32 cellular contexts compared by ENCODE assay signal in genomic region chr7:157759246-157759805, GRCh38.
"Had no signal": no experiment of that assay in that cellular context is flagged by ENCODE, and none has a peak within 500 bp of the region (broad histone marks: within the 10 kb centered on the region; RNA-seq: fewer than 3 reads in every experiment).

No MANE protein-coding gene starts in this region.

- H3K9me3 ChIP-seq: adrenal gland, Peyer's patch had no signal

- H3K36me3 Mint-ChIP-seq: activated CD4-positive, alpha-beta memory T cell treated with anti-CD3 and anti-CD28 coated beads for 36 hours had no signal

- H3K4me3 Mint-ChIP-seq: activated B cell treated with CpG ODN at 0.5 μM for 24 hours; activated CD4-positive, alpha-beta memory T cell treated with anti-CD3 and anti-CD28 coated beads for 36 hours; activated naive CD4-positive, alpha-beta T cell treated with anti-CD3 and anti-CD28 coated beads for 36 hours; activated T-cell treated with anti-CD3 and anti-CD28 coated beads, Interleukin-2, amount 50 U/mL, for 4 hours; activated T-helper 1 cell treated with anti-CD3 and anti-CD28 coated beads, Interleukin-12 subunit alpha, Interleukin-12 subunit beta, Interleukin-2, Interleukin-4 antibody, amounts not matched to agents 30 ng/mL and 10 ng/mL and 1 ng/mL, durations not matched to agents 14 hours and 24 hours and 36 hours; brain; central memory CD8-positive, alpha-beta T cell had no signal

- H3K27ac Mint-ChIP-seq: activated B cell treated with CpG ODN at 0.5 μM for 24 hours; activated CD4-positive, alpha-beta memory T cell treated with anti-CD3 and anti-CD28 coated beads for 36 hours; activated naive CD4-positive, alpha-beta T cell treated with anti-CD3 and anti-CD28 coated beads for 36 hours; activated T-helper 1 cell treated with anti-CD3 and anti-CD28 coated beads, Interleukin-12 subunit alpha, Interleukin-12 subunit beta, Interleukin-2, Interleukin-4 antibody, amounts not matched to agents 30 ng/mL and 10 ng/mL and 1 ng/mL, durations not matched to agents 14 hours and 24 hours and 36 hours; brain had no signal

- DNase-seq: activated B cell treated with CpG ODN at 0.5 μM for 24 hours; activated CD4-positive, alpha-beta memory T cell treated with anti-CD3 and anti-CD28 coated beads for 36 hours; activated CD4-positive, alpha-beta T cell treated with anti-CD3 and anti-CD28 coated beads for 4 hours; activated CD4-positive, alpha-beta T cell treated with anti-CD3 and anti-CD28 coated beads, Interleukin-2, amount 50 U/mL, for 1 hour; activated CD4-positive, CD25-positive, alpha-beta regulatory T cell treated with anti-CD3 and anti-CD28 coated beads, Interleukin-2, amount 50 U/mL, for 72 hours; activated CD8-positive, alpha-beta memory T cell treated with anti-CD3 and anti-CD28 coated beads, Interleukin-2, amount 50 U/mL, for 4 hours; activated gamma-delta T cell treated with Interleukin-2 at 50 U/mL for 16 hours; activated naive CD4-positive, alpha-beta T cell treated with anti-CD3 and anti-CD28 coated beads for 36 hours; activated T-cell treated with anti-CD3 and anti-CD28 coated beads for 4 hours; activated T-cell treated with anti-CD3 and anti-CD28 coated beads, Interleukin-2, amount 50 U/mL, for 4 hours; adrenal gland; NCI-H1105; NCI-H1417 treated with DMSO at 0.1 percent for 48 hours; NCI-H1930; NCI-H510A; NCI-H526; NCI-H748 treated with DMSO at 0.1 percent for 48 hours; NK-92 treated with Interleukin-12 subunit alpha and Interleukin-12 subunit beta, amount 100 ng/mL, for 24 hours; PC-3; Peyer's patch; RPMI8226; SIG-M5; T-helper 1 cell; T-helper 2 cell; T-helper 9 cell had no signal

- H3K4me3 ChIP-seq: adrenal gland, Peyer's patch had no signal

- H3K27me3 Mint-ChIP-seq: activated B cell treated with CpG ODN at 0.5 μM for 24 hours, brain had no signal

- H3K36me3 ChIP-seq: adrenal gland, Peyer's patch had no signal

- H3K4me2 ChIP-seq: KMS-11 had no signal

- H3K9me3 Mint-ChIP-seq: activated B cell treated with CpG ODN at 0.5 μM for 24 hours; activated T-cell treated with anti-CD3 and anti-CD28 coated beads, Interleukin-2, amount 50 U/mL, for 4 hours; central memory CD8-positive, alpha-beta T cell had no signal

- H3K9ac ChIP-seq: KMS-11 had no signal

- H3K27ac ChIP-seq: adrenal gland, KMS-11, Peyer's patch, VCaP had no signal

- ATAC-seq: activated naive CD4-positive, alpha-beta T cell treated with anti-CD3 and anti-CD28 coated beads, Interleukin-2, amount 50 U/mL, for 72 hours; activated T-cell treated with anti-CD3 and anti-CD28 coated beads, Interleukin-2, amount 50 U/mL, for 4 hours; PC-3; SK-N-SH treated with all-trans-retinoic acid at 6 μM for 48 hours had no signal

- H3K27me3 ChIP-seq: adrenal gland, Peyer's patch had no signal

- H3K4me1 ChIP-seq: adrenal gland, Peyer's patch had no signal

- H3K4me1 Mint-ChIP-seq: activated B cell treated with CpG ODN at 0.5 μM for 24 hours, brain had no signal
